In the genomic region with DNA sequence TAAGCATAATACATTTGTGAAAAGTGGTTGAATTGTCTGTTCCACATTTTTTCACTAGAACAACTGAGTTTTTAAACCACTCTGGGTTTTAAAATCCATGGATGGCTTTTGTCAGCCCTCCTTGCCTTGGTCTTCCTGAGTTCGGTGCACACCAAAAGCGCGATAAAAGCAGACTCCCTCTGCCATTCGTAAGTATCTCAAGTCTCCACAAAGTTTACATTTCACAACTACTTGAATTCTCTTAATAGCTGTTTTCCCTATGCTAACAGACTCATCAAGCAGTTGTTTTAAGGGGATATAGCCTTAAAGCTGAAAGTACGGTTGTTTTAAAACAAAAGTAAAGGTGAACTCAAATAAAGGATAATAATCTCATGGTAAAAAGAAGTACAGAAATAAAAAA, we compare ENCODE assay signal across 31 cellular contexts.
"Had no signal": no experiment of that assay in that cellular context is flagged by ENCODE, and none has a peak within 500 bp of the region (broad histone marks: within the 10 kb centered on the region; RNA-seq: fewer than 3 reads in every experiment).

No MANE protein-coding gene starts in this region.

- H3K9me3 ChIP-seq: body of pancreas, gastrocnemius medialis had no signal

- FAIRE-seq: colon had no signal

- DNase-seq: activated CD4-positive, alpha-beta memory T cell treated with anti-CD3 and anti-CD28 coated beads for 36 hours; activated CD4-positive, alpha-beta T cell treated with anti-CD3 and anti-CD28 coated beads for 36 hours; activated CD4-positive, alpha-beta T cell treated with anti-CD3 and anti-CD28 coated beads, Interleukin-2, amount 10 ng/mL, durations not matched to agents 24 days and 14 days; activated CD4-positive, CD25-positive, alpha-beta regulatory T cell; activated CD4-positive, CD25-positive, alpha-beta regulatory T cell treated with anti-CD3 and anti-CD28 coated beads, Interleukin-2, amount 50 U/mL, for 72 hours; activated CD8-positive, alpha-beta memory T cell treated with anti-CD3 and anti-CD28 coated beads, Interleukin-2, amount 10 ng/mL, durations not matched to agents 7 days and 5 days; activated CD8-positive, alpha-beta memory T cell treated with anti-CD3 and anti-CD28 coated beads, Interleukin-2, amount 50 U/mL, for 4 hours; activated CD8-positive, alpha-beta T cell treated with anti-CD3 and anti-CD28 coated beads, Interleukin-2, amount 10 ng/mL, durations not matched to agents 7 days and 5 days; activated effector memory CD4-positive, alpha-beta T cell treated with Interleukin-2 at 50 U/mL for 16 hours; activated gamma-delta T cell treated with Interleukin-2 at 50 U/mL for 16 hours; activated naive CD4-positive, alpha-beta T cell treated with anti-CD3 and anti-CD28 coated beads, Interleukin-2, amount 50 U/mL, for 16 hours; activated naive CD4-positive, alpha-beta T cell treated with Interleukin-2 at 50 U/mL for 16 hours; activated T-cell treated with anti-CD3 and anti-CD28 coated beads, Interleukin-2, amount 50 U/mL, for 1 hour; activated T-cell treated with anti-CD3 and anti-CD28 coated beads, Interleukin-2, amount 50 U/mL, for 48 hours; amniotic stem cell; anterior cingulate cortex; body of pancreas; caudate nucleus; cortex of kidney; dermis blood vessel endothelial cell; effector CD4-positive, alpha-beta T cell; effector memory CD8-positive, alpha-beta T cell; erythroblast; gastrocnemius medialis; glutamatergic neuron; heart left ventricle; T-helper 2 cell had no signal

- H3K4me3 ChIP-seq: body of pancreas, esophagus muscularis mucosa, gastrocnemius medialis, heart left ventricle had no signal

- H3K27ac ChIP-seq: body of pancreas, esophagus muscularis mucosa, foreskin keratinocyte, gastrocnemius medialis, heart left ventricle had no signal

- H3K27ac Mint-ChIP-seq: activated CD4-positive, alpha-beta memory T cell treated with anti-CD3 and anti-CD28 coated beads for 36 hours; activated CD4-positive, alpha-beta T cell treated with anti-CD3 and anti-CD28 coated beads for 36 hours; activated CD4-positive, alpha-beta T cell treated with anti-CD3 and anti-CD28 coated beads, Interleukin-2, amount 10 ng/mL, durations not matched to agents 24 days and 14 days; activated CD8-positive, alpha-beta memory T cell treated with anti-CD3 and anti-CD28 coated beads, Interleukin-2, amount 10 ng/mL, durations not matched to agents 7 days and 5 days; activated CD8-positive, alpha-beta T cell treated with anti-CD3 and anti-CD28 coated beads, Interleukin-2, amount 10 ng/mL, durations not matched to agents 7 days and 5 days; activated naive CD8-positive, alpha-beta T cell; effector memory CD8-positive, alpha-beta T cell had no signal

- H3K36me3 ChIP-seq: esophagus muscularis mucosa, gastrocnemius medialis, heart left ventricle had no signal

- H3K27me3 ChIP-seq: body of pancreas, esophagus muscularis mucosa, foreskin keratinocyte, gastrocnemius medialis, heart left ventricle had no signal

- H3K36me3 Mint-ChIP-seq: activated CD4-positive, alpha-beta memory T cell treated with anti-CD3 and anti-CD28 coated beads for 36 hours; activated CD8-positive, alpha-beta memory T cell treated with anti-CD3 and anti-CD28 coated beads, Interleukin-2, amount 10 ng/mL, durations not matched to agents 7 days and 5 days had no signal

- ATAC-seq: activated CD4-positive, alpha-beta T cell treated with anti-CD3 and anti-CD28 coated beads for 36 hours; activated CD8-positive, alpha-beta memory T cell treated with anti-CD3 and anti-CD28 coated beads, Interleukin-2, amount 10 ng/mL, durations not matched to agents 7 days and 5 days; activated CD8-positive, alpha-beta T cell treated with anti-CD3 and anti-CD28 coated beads, Interleukin-2, amount 10 ng/mL, durations not matched to agents 7 days and 5 days; body of pancreas; effector memory CD8-positive, alpha-beta T cell; foreskin keratinocyte; gastrocnemius medialis; heart left ventricle had no signal

- H3K27me3 Mint-ChIP-seq: activated CD4-positive, alpha-beta memory T cell treated with anti-CD3 and anti-CD28 coated beads for 36 hours; activated CD4-positive, alpha-beta T cell treated with anti-CD3 and anti-CD28 coated beads for 36 hours; activated CD4-positive, alpha-beta T cell treated with anti-CD3 and anti-CD28 coated beads, Interleukin-2, amount 10 ng/mL, durations not matched to agents 24 days and 14 days; activated naive CD8-positive, alpha-beta T cell had no signal

- H3K4me3 Mint-ChIP-seq: activated CD4-positive, alpha-beta memory T cell treated with anti-CD3 and anti-CD28 coated beads for 36 hours; activated CD4-positive, alpha-beta T cell treated with anti-CD3 and anti-CD28 coated beads for 36 hours; activated CD4-positive, alpha-beta T cell treated with anti-CD3 and anti-CD28 coated beads, Interleukin-2, amount 10 ng/mL, durations not matched to agents 24 days and 14 days; activated CD8-positive, alpha-beta memory T cell treated with anti-CD3 and anti-CD28 coated beads, Interleukin-2, amount 10 ng/mL, durations not matched to agents 7 days and 5 days; activated CD8-positive, alpha-beta T cell treated with anti-CD3 and anti-CD28 coated beads, Interleukin-2, amount 10 ng/mL, durations not matched to agents 7 days and 5 days; activated naive CD8-positive, alpha-beta T cell; effector memory CD8-positive, alpha-beta T cell had no signal

- H3K4me1 ChIP-seq: body of pancreas, esophagus muscularis mucosa, foreskin keratinocyte had no signal
